In genomic region chr2:181465686-181466375, GRCh38 we compare ENCODE assay signal across 12 cellular contexts.
DNase-seq lines count a peak whose midpoint lies in the region; ATAC-seq and TF ChIP-seq lines count a peak whose summit lies in the region.
"Had no signal": no experiment of that assay in that cellular context is flagged by ENCODE, and none has a peak within 500 bp of the region (broad histone marks: within the 10 kb centered on the region; RNA-seq: fewer than 3 reads in every experiment).

No MANE protein-coding gene starts in this region.

- no peaks in the 10 kb centered on the region for H3K36me3 ChIP-seq in RWPE2 (ENCODE audit: low read depth)
- H3K36me3 ChIP-seq: heart left ventricle, tibial artery had no signal

- TF ChIP-seq CTCF in RWPE2 (IDR thresholded peaks at IDR 0.05; ENCODE audit: poor library complexity, severe bottlenecking) = no peak

- no peak overlapping the region for H3K4me3 ChIP-seq in RWPE2 (ENCODE audit: severe bottlenecking)
- H3K4me3 ChIP-seq: body of pancreas, heart left ventricle, tibial artery had no signal

- no peaks in the 10 kb centered on the region for H3K27me3 ChIP-seq in RWPE2 (ENCODE audit: insufficient read depth, poor library complexity, severe bottlenecking)
- H3K27me3 ChIP-seq: body of pancreas, heart left ventricle, tibial artery had no signal

- no peaks in the 10 kb centered on the region for H3K4me1 ChIP-seq in RWPE2 (ENCODE audit: insufficient read depth, poor library complexity, severe bottlenecking)
- H3K4me1 ChIP-seq: body of pancreas, tibial artery had no signal

- no peaks in the 10 kb centered on the region for H3K27me3 Mint-ChIP-seq in stimulated activated naive CD8-positive, alpha-beta T cell treated with anti-CD3 and anti-CD28 coated beads, Interleukin-15, Interleukin-2, amounts not matched to agents 100 ng/mL and 50 ng/mL, for 24 hours
- no peaks in the 10 kb centered on the region for H3K27me3 Mint-ChIP-seq in effector memory CD8-positive, alpha-beta T cell

- H3K9me3 Mint-ChIP-seq in stimulated activated naive CD8-positive, alpha-beta T cell treated with anti-CD3 and anti-CD28 coated beads, Interleukin-15, Interleukin-2, amounts not matched to agents 100 ng/mL and 50 ng/mL, for 24 hours = peaks cover 3% of the 10 kb centered on the region
- no peaks in the 10 kb centered on the region for H3K9me3 Mint-ChIP-seq in effector memory CD8-positive, alpha-beta T cell

- H3K4me1 Mint-ChIP-seq in stimulated activated naive CD8-positive, alpha-beta T cell treated with anti-CD3 and anti-CD28 coated beads, Interleukin-15, Interleukin-2, amounts not matched to agents 100 ng/mL and 50 ng/mL, for 24 hours (ENCODE audit: low read depth) = peaks cover 97% of the 10 kb centered on the region
- peaks cover 56 to 71% of the 10 kb centered on the region in 2 donors for H3K4me1 Mint-ChIP-seq in effector memory CD8-positive, alpha-beta T cell (ENCODE audit: low read depth in 2 of 2)

- no peak overlapping the region for H3K27ac ChIP-seq in RWPE2 (ENCODE audit: poor library complexity, severe bottlenecking)
- H3K27ac ChIP-seq: body of pancreas, tibial artery had no signal

- no peak for ATAC-seq in stimulated activated naive CD8-positive, alpha-beta T cell treated with anti-CD3 and anti-CD28 coated beads, Interleukin-15, Interleukin-2, amounts not matched to agents 100 U/mL and 50 U/mL, for 24 hours
- ATAC-seq in RWPE2 (ENCODE audit: low read depth) (0 out of 3 replicates have a peak, but pooled peaks have one; percentile 40), GM18868 (IDR thresholded peaks at IDR 0.05; ENCODE audit: unreplicated experiment) (no peak), HG03045 (IDR thresholded peaks at IDR 0.05; ENCODE audit: unreplicated experiment) (no peak)
- peak; percentile 18 for ATAC-seq in effector memory CD8-positive, alpha-beta T cell (replicated peaks)
- ATAC-seq in activated CD4-positive, CD25-positive, alpha-beta regulatory T cell treated with anti-CD3 and anti-CD28 coated beads, Interleukin-2, amount 50 U/mL, for 24 hours = no peak
- ATAC-seq: body of pancreas, heart left ventricle had no signal

- peaks cover 48% of the 10 kb centered on the region for H3K36me3 Mint-ChIP-seq in stimulated activated naive CD8-positive, alpha-beta T cell treated with anti-CD3 and anti-CD28 coated beads, Interleukin-15, Interleukin-2, amounts not matched to agents 100 ng/mL and 50 ng/mL, for 24 hours (ENCODE audit: low read depth)
- peaks cover 72% of the 10 kb centered on the region for H3K36me3 Mint-ChIP-seq in effector memory CD8-positive, alpha-beta T cell (ENCODE audit: insufficient read depth)

- no peaks in the 10 kb centered on the region for H3K9me3 ChIP-seq in RWPE2 (ENCODE audit: severe bottlenecking)
- H3K9me3 ChIP-seq: heart left ventricle, tibial artery had no signal

- peak overlapping the region; percentile 42 for H3K4me3 Mint-ChIP-seq in stimulated activated naive CD8-positive, alpha-beta T cell treated with anti-CD3 and anti-CD28 coated beads, Interleukin-15, Interleukin-2, amounts not matched to agents 100 ng/mL and 50 ng/mL, for 24 hours
- peak overlapping the region; percentile 47 to 93 for H3K4me3 Mint-ChIP-seq in effector memory CD8-positive, alpha-beta T cell

- peak overlapping the region; percentile 76 for H3K27ac Mint-ChIP-seq in stimulated activated naive CD8-positive, alpha-beta T cell treated with anti-CD3 and anti-CD28 coated beads, Interleukin-15, Interleukin-2, amounts not matched to agents 100 ng/mL and 50 ng/mL, for 24 hours
- H3K27ac Mint-ChIP-seq in effector memory CD8-positive, alpha-beta T cell = peak overlapping the region; percentile 51 to 74

- DNase-seq in stimulated activated naive CD8-positive, alpha-beta T cell treated with anti-CD3 and anti-CD28 coated beads, Interleukin-15, Interleukin-2, amounts not matched to agents 100 U/mL and 50 U/mL, for 24 hours = no peak
- no peak for DNase-seq in RWPE2 (ENCODE audit: low spot score)
- no peak for DNase-seq in effector memory CD8-positive, alpha-beta T cell
- no peak for DNase-seq in central memory CD4-positive, alpha-beta T cell
- DNase-seq: DMS 273 treated with DMSO at 0.1 percent for 48 hours had no signal

Comparison
In these comparisons a context has a peak if more than half of its experiments do, and no peak if none do; other contexts are left out.
1. ATAC-seq: peak in RWPE2 (single experiment) and effector memory CD8-positive, alpha-beta T cell (single experiment); none in stimulated activated naive CD8-positive, alpha-beta T cell treated with anti-CD3 and anti-CD28 coated beads, Interleukin-15, Interleukin-2, amounts not matched to agents 100 U/mL and 50 U/mL, for 24 hours (single experiment), GM18868 (single experiment), activated CD4-positive, CD25-positive, alpha-beta regulatory T cell treated with anti-CD3 and anti-CD28 coated beads, Interleukin-2, amount 50 U/mL, for 24 hours (0 of 2) and HG03045 (single experiment).